In genomic region chr17:57380055-57380356, GRCh38 we compare ENCODE assay signal across 17 cellular contexts.
DNase-seq lines count a peak whose midpoint lies in the region; ATAC-seq, FAIRE-seq and TF ChIP-seq lines count a peak whose summit lies in the region.
"Had no signal": no experiment of that assay in that cellular context is flagged by ENCODE, and none has a peak within 500 bp of the region (broad histone marks: within the 10 kb centered on the region; RNA-seq: fewer than 3 reads in every experiment).

No MANE protein-coding gene starts in this region.

- H3K36me3 Mint-ChIP-seq in endothelial cell (ENCODE audit: low read depth, unreplicated experiment) (peaks cover 12% of the 10 kb centered on the region), neural progenitor cell (peaks cover 56% of the 10 kb centered on the region)

- no peak overlapping the region for H3K9ac ChIP-seq in HepG2 (ENCODE audit: insufficient read depth, low read depth, low read length)
- no peak overlapping the region for H3K9ac ChIP-seq in neural progenitor cell

- peaks cover 1 to 8% of the 10 kb centered on the region in 2 experiments; a peak in 3 of 5 replicates for H3K36me3 ChIP-seq in HepG2 (replicated peaks in 1 of 2; ENCODE audit: control insufficient read depth in 1 of 2, insufficient read depth in 2 of 2, low read length in 2 of 2)
- H3K36me3 ChIP-seq in right lobe of liver = no peaks in the 10 kb centered on the region
- H3K36me3 ChIP-seq in neural progenitor cell = no peaks in the 10 kb centered on the region
- H3K36me3 ChIP-seq in stomach = peaks cover 0 to 7% (median 2%) of the 10 kb centered on the region in 4 donors
- no peaks in the 10 kb centered on the region for H3K36me3 ChIP-seq in testis (ENCODE audit: low read depth, missing control alignments)
- H3K36me3 ChIP-seq: pancreas had no signal

- H3K4me3 ChIP-seq in HepG2 (replicated peaks in 1 of 3; ENCODE audit: insufficient read depth in 1 of 3, low read depth in 2 of 3, low read length in 3 of 3) (no peak overlapping the region), right lobe of liver (no peak overlapping the region), neural progenitor cell (no peak overlapping the region), stomach (no peak overlapping the region), testis (no peak overlapping the region)
- H3K4me3 ChIP-seq: pancreas had no signal

- TF ChIP-seq CTCF in HepG2 (CRISPR knock-in tag; IDR thresholded peaks at IDR 0.05) (no peak), right lobe of liver (IDR thresholded peaks at IDR 0.05) (no peak), endothelial cell (IDR thresholded peaks at IDR 0.05; ENCODE audit: unreplicated experiment) (no peak), neural progenitor cell (IDR thresholded peaks at IDR 0.05) (no peak), stomach (IDR thresholded peaks at IDR 0.05) (no peak), testis (IDR thresholded peaks at IDR 0.05) (no peak)

- H3K27ac Mint-ChIP-seq in endothelial cell (ENCODE audit: unreplicated experiment) (peak overlapping the region; percentile 76), neural progenitor cell (peak overlapping the region; percentile 92)
- H3K27ac Mint-ChIP-seq: effector memory CD8-positive, alpha-beta T cell; T-helper 1 cell treated with Interleukin-12 subunit alpha and Interleukin-12 subunit beta and Interleukin-4 antibody, amounts not matched to agents 30 μg/mL and 1 μg/mL, for 36 hours had no signal

- DNase-seq in HepG2 (ENCODE audit: low spot score) = no peak
- no peak for DNase-seq in right lobe of liver
- DNase-seq in endothelial cell (ENCODE audit: low spot score) = no peak
- DNase-seq in neural progenitor cell (ENCODE audit: low spot score) = peak; percentile 27
- no peak for DNase-seq in stomach
- DNase-seq in testis = no peak
- DNase-seq: activated B cell treated with CpG ODN at 0.5 μM for 24 hours; CD4-positive, alpha-beta memory T cell; effector memory CD8-positive, alpha-beta T cell; NCI-H2029; NCI-H510A treated with DMSO at 0.1 percent for 48 hours; pancreas had no signal

- FAIRE-seq in HepG2 (lab: Jason Lieb, UNC) = no peak
- FAIRE-seq: pancreas, urothelium cell line had no signal

- H3K27me3 ChIP-seq in HepG2 (ENCODE audit: control insufficient read depth in 1 of 2, insufficient read depth in 2 of 2, low read length in 2 of 2) (no peaks in the 10 kb centered on the region), right lobe of liver (no peaks in the 10 kb centered on the region), neural progenitor cell (no peaks in the 10 kb centered on the region), stomach (no peaks in the 10 kb centered on the region), testis (no peaks in the 10 kb centered on the region)
- H3K27me3 ChIP-seq: pancreas had no signal

- no peaks in the 10 kb centered on the region for H3K9me3 Mint-ChIP-seq in endothelial cell (ENCODE audit: unreplicated experiment)
- peaks cover 17% of the 10 kb centered on the region for H3K9me3 Mint-ChIP-seq in neural progenitor cell
- H3K9me3 Mint-ChIP-seq: central memory CD8-positive, alpha-beta T cell had no signal

- no peak for TF ChIP-seq POLR2A in HepG2 (IDR thresholded peaks at IDR 0.05; ENCODE audit: insufficient read depth in 1 of 2, low read depth in 2 of 2, low read length in 2 of 2)
- no peak for TF ChIP-seq POLR2A in right lobe of liver (IDR thresholded peaks at IDR 0.05)
- no peak for TF ChIP-seq POLR2A in stomach (IDR thresholded peaks at IDR 0.05)
- TF ChIP-seq POLR2A in testis (IDR thresholded peaks at IDR 0.05) = no peak

- peaks cover 8% of the 10 kb centered on the region for H3K27me3 Mint-ChIP-seq in endothelial cell (ENCODE audit: unreplicated experiment)
- no peaks in the 10 kb centered on the region for H3K27me3 Mint-ChIP-seq in neural progenitor cell (ENCODE audit: insufficient read depth, low read depth)
- H3K27me3 Mint-ChIP-seq: activated B cell treated with CpG ODN at 0.5 μM for 24 hours; CD4-positive, alpha-beta memory T cell; central memory CD8-positive, alpha-beta T cell; effector memory CD8-positive, alpha-beta T cell had no signal

- H3K9me3 ChIP-seq in HepG2 (ENCODE audit: low read length) (no peaks in the 10 kb centered on the region), right lobe of liver (no peaks in the 10 kb centered on the region), neural progenitor cell (ENCODE audit: low read depth) (no peaks in the 10 kb centered on the region), stomach (peaks cover 3 to 8% (median 4%) of the 10 kb centered on the region in 4 donors), testis (no peaks in the 10 kb centered on the region)
- H3K9me3 ChIP-seq: pancreas had no signal

- ATAC-seq in HepG2 = no peak
- no peak for ATAC-seq in right lobe of liver
- ATAC-seq in HG02588 (IDR thresholded peaks at IDR 0.05; ENCODE audit: unreplicated experiment) = no peak
- no peak for ATAC-seq in HG03095 (IDR thresholded peaks at IDR 0.05; ENCODE audit: unreplicated experiment)
- ATAC-seq: effector memory CD8-positive, alpha-beta T cell had no signal

- peaks cover 22% of the 10 kb centered on the region for H3K79me2 ChIP-seq in HepG2 (ENCODE audit: insufficient read depth, low read length)
- peaks cover 90% of the 10 kb centered on the region for H3K79me2 ChIP-seq in neural progenitor cell (ENCODE audit: low read depth)

- intact Hi-C loops in HepG2 (cut with micrococcal nuclease; ENCODE audit: unreplicated experiment) (no loop called here), right lobe of liver (cut with DNase I) (no loop called here), stomach (cut with DNase I; ENCODE audit: low total_unique reads) (no loop called here), testis (cut with DNase I; ENCODE audit: low total_unique reads) (no loop called here)

- peaks cover 29% of the 10 kb centered on the region for H3F3A ChIP-seq in neural progenitor cell (ENCODE audit: low read depth)

- H3K4me2 ChIP-seq in HepG2 (ENCODE audit: low read depth, low read length) (no peak overlapping the region), neural progenitor cell (peak overlapping the region; percentile 58)

- no peak for TF ChIP-seq EP300 in HepG2 (IDR thresholded peaks at IDR 0.05; ENCODE audit: low read depth in 2 of 2, low read length in 2 of 2)
- no peak for TF ChIP-seq EP300 in HepG2 (CRISPR knock-in tag; IDR thresholded peaks at IDR 0.05; ENCODE audit: borderline replicate concordance)
- no peak for TF ChIP-seq EP300 in stomach (IDR thresholded peaks at IDR 0.05)

- in situ Hi-C loops in HepG2 (cut with HindIII; ENCODE audit: extremely low pct_ligation_motif_present, low pct_unique_long_range_greater_than_20kb) = no loop called here

- no peak overlapping the region for H2AFZ ChIP-seq in HepG2 (ENCODE audit: low read length)
- no peak overlapping the region for H2AFZ ChIP-seq in neural progenitor cell (replicated peaks)

- H3K4me1 Mint-ChIP-seq in endothelial cell (ENCODE audit: unreplicated experiment) (peaks cover 42% of the 10 kb centered on the region), neural progenitor cell (peaks cover 36% of the 10 kb centered on the region)

- POLR2A ChIA-PET in HepG2 (lab: Yijun Ruan, JAX) = no interaction called here

- H4K20me1 ChIP-seq in HepG2 (ENCODE audit: insufficient read depth, low read length) (no peaks in the 10 kb centered on the region), neural progenitor cell (ENCODE audit: low read depth) (peaks cover 36% of the 10 kb centered on the region)

- TF ChIP-seq RAD21 in HepG2 (CRISPR knock-in tag; IDR thresholded peaks at IDR 0.05) = no peak

- H3K27ac ChIP-seq in HepG2 (ENCODE audit: extremely low read length, insufficient read depth, low read length) (no peak overlapping the region), right lobe of liver (peak overlapping the region in 1 of 3 donors; percentile 29), neural progenitor cell (peak overlapping the region; percentile 85), stomach (no peak overlapping the region), testis (peak overlapping the region in 1 of 2 donors; percentile 23)

- H3K4me1 ChIP-seq in HepG2 (ENCODE audit: insufficient read depth, low read length) (peaks cover 28% of the 10 kb centered on the region), right lobe of liver (peaks cover 0 to 23% (median 12%) of the 10 kb centered on the region in 4 donors), neural progenitor cell (peaks cover 23% of the 10 kb centered on the region), stomach (peaks cover 0 to 29% (median 15%) of the 10 kb centered on the region in 4 donors), testis (peaks cover 8% of the 10 kb centered on the region)

- CTCF ChIA-PET in HepG2 (lab: Yijun Ruan, JAX; ENCODE audit: low intra/inter-chr PET ratio, low total read pairs) = no interaction called here

- no peak overlapping the region for H3K4me3 Mint-ChIP-seq in endothelial cell (ENCODE audit: unreplicated experiment)
- no peak overlapping the region for H3K4me3 Mint-ChIP-seq in neural progenitor cell
- H3K4me3 Mint-ChIP-seq: activated B cell treated with CpG ODN at 0.5 μM for 24 hours; CD4-positive, alpha-beta memory T cell; central memory CD8-positive, alpha-beta T cell; effector memory CD8-positive, alpha-beta T cell; T-helper 1 cell treated with Interleukin-12 subunit alpha and Interleukin-12 subunit beta and Interleukin-4 antibody, amounts not matched to agents 30 μg/mL and 1 μg/mL, for 36 hours had no signal

- WGBS in HepG2 (ENCODE audit: low lambda C conversion rate) = 97% methylated on average over 10 of the region's 10 CpGs
- WGBS in right lobe of liver (ENCODE audit: insufficient coverage, low coverage, low lambda C conversion rate, missing lambda C conversion rate) = 90% methylated on average over 6 of the region's 10 CpGs
- WGBS in stomach, 5 donors = 91 to 94% (median 93%) methylated on average over 10 of the region's 10 CpGs
- 87 to 88% methylated on average over 9 to 10 of the region's 10 CpGs for WGBS in testis, 2 donors

- no TSS peak for BruUV-seq in HepG2 (replicated peaks; lab: Mats Ljungman, UMichigan)

TF ChIP-seq in HepG2, 621 proteins besides CTCF, POLR2A, EP300 and RAD21:
- TF ChIP-seq ZNF720 (CRISPR knock-in tag; IDR thresholded peaks at IDR 0.05) (no peak), ZNF7 (CRISPR knock-in tag; IDR thresholded peaks at IDR 0.05) (peak; percentile 63), CCDC6 (CRISPR knock-in tag; IDR thresholded peaks at IDR 0.05) (no peak)
